1 cellular context compared by ENCODE assay signal in genomic region chr2:183078467-183079334, GRCh38.
TF ChIP-seq lines count a peak whose summit lies in the region.

DUSP19 (plus strand) TSS chr2:183078747; CDS start chr2:183078934, 187 bp downstream.

TF ChIP-seq in K562, 482 proteins besides CTCF, POLR2A, EP300 and RAD21 (continued from another document and continues in another):
- TF ChIP-seq MGA (IDR thresholded peaks at IDR 0.05) = peak; percentile 79
- TF ChIP-seq ARHGAP35 (IDR thresholded peaks at IDR 0.05; ENCODE audit: partially characterized antibody) = no peak
- TF ChIP-seq CSDE1 (IDR thresholded peaks at IDR 0.05) = 0 out of 4 replicates have a peak, but pooled peaks of 1 of the 2 experiments have one; percentile 38
- no peak; the same call in 1 of the 2 replicates for TF ChIP-seq NCOA6 (IDR thresholded peaks at IDR 0.05)
- peak; percentile 25 for TF ChIP-seq HNRNPLL (IDR thresholded peaks at IDR 0.05; ENCODE audit: low read depth, low read length, poor library complexity, severe bottlenecking)
- peak; percentile 70 for TF ChIP-seq C11orf30 (IDR thresholded peaks at IDR 0.05; ENCODE audit: low read depth)
- peak; percentile 79; the same call in 1 of the 2 replicates for TF ChIP-seq PML (IDR thresholded peaks at IDR 0.05; ENCODE audit: low read length)
- TF ChIP-seq EHMT2 (IDR thresholded peaks at IDR 0.05) = peak; percentile 53; the same call in 1 of the 2 replicates
- TF ChIP-seq HDAC6 (IDR thresholded peaks at IDR 0.05; ENCODE audit: low read depth, low read length) = no peak
- TF ChIP-seq FOXM1 (IDR thresholded peaks at IDR 0.05; ENCODE audit: low read depth) = peak; percentile 37; the same call in 1 of the 2 replicates
- TF ChIP-seq FOXM1 (CRISPR knock-in tag; IDR thresholded peaks at IDR 0.05; ENCODE audit: low read depth) = no peak
- TF ChIP-seq PBX2 (CRISPR knock-in tag; IDR thresholded peaks at IDR 0.05; ENCODE audit: low read depth) = no peak
- 0 out of 2 replicates have a peak, but pooled peaks have one; percentile 23 for TF ChIP-seq PBX2 (tag; conservative IDR thresholded peaks at IDR 0.05; ENCODE audit: low read depth)
- peak; percentile 86 for TF ChIP-seq GTF2B (IDR thresholded peaks at IDR 0.05; ENCODE audit: extremely low read depth, insufficient read length)
- TF ChIP-seq KAT2B (IDR thresholded peaks at IDR 0.05; ENCODE audit: low read depth, low read length) = no peak
- TF ChIP-seq EP400 (IDR thresholded peaks at IDR 0.05) = peak; percentile 65
- 0 out of 2 replicates have a peak, but pooled peaks have one; percentile 21 for TF ChIP-seq NFATC3 (IDR thresholded peaks at IDR 0.05)
- TF ChIP-seq NR0B1 (IDR thresholded peaks at IDR 0.05; ENCODE audit: partially characterized antibody) = no peak
- peak in 1 of 2 experiments; percentile 53; a peak in 2 of 4 replicates for TF ChIP-seq MNT (conservative IDR thresholded peaks at IDR 0.05)
- TF ChIP-seq ZBTB11 (CRISPR knock-in tag; IDR thresholded peaks at IDR 0.05) = peak in 1 of 3 experiments; percentile 70; a peak in 2 of 6 replicates
- peak in 1 of 2 experiments; percentile 23; a peak in 1 of 4 replicates for TF ChIP-seq NRF1 (conservative IDR thresholded peaks at IDR 0.05 in 1 of 2, IDR thresholded peaks at IDR 0.05 in 1 of 2)
- peak; percentile 72; the same call in 1 of the 2 replicates for TF ChIP-seq PHF21A (IDR thresholded peaks at IDR 0.05; ENCODE audit: borderline replicate concordance, low read depth)
- peak; percentile 96 for TF ChIP-seq PRDM10 (IDR thresholded peaks at IDR 0.05; ENCODE audit: partially characterized antibody)
- peak; percentile 74 for TF ChIP-seq TFAP4 (CRISPR knock-in tag; IDR thresholded peaks at IDR 0.05; ENCODE audit: borderline replicate concordance)
